8 cellular contexts compared by ENCODE assay signal in the genomic region with DNA sequence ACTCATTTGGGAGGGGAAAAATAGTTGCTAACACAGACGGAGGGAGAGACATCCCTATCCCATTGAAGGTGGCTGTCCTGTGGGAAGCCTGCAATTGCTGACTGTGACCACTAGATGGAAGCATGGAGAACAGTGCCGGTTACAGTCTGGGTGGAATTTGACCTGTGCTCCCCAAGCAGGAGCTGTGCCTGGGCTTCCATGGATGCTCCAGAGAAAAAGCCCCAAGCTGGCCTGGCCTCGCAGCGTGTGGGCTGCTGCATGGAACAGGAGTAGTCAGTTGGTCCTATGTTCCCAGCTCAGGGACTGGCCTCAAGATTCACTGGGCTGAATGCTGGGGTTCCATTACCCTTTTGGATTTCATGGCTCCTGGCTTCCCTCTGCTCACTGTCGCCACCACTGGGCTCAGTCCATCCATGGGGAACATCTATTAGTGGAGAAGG.
DNase-seq lines count a peak whose midpoint lies in the region; ATAC-seq and TF ChIP-seq lines count a peak whose summit lies in the region.

No MANE protein-coding gene starts in this region.

- peaks cover 3% of the 10 kb centered on the region for H3K9me3 Mint-ChIP-seq in activated T-cell treated with anti-CD3 and anti-CD28 coated beads, Interleukin-2, amount 50 U/mL, for 4 hours
- H3K9me3 Mint-ChIP-seq in progenitor cell of endocrine pancreas (ENCODE audit: low read depth): no peaks in the 10 kb centered on the region

- TF ChIP-seq CTCF in progenitor cell of endocrine pancreas (IDR thresholded peaks at IDR 0.05; ENCODE audit: unreplicated experiment): peak; percentile 81

- no peak overlapping the region for H3K4me3 ChIP-seq in HAP-1

- no peaks in the 10 kb centered on the region for H3K27me3 Mint-ChIP-seq in activated T-cell treated with anti-CD3 and anti-CD28 coated beads, Interleukin-2, amount 50 U/mL, for 4 hours (ENCODE audit: low read depth)
- H3K27me3 Mint-ChIP-seq in progenitor cell of endocrine pancreas: no peaks in the 10 kb centered on the region

- ATAC-seq in activated T-cell treated with anti-CD3 and anti-CD28 coated beads, Interleukin-2, amount 50 U/mL, for 4 hours: no peak
- ATAC-seq in HG02884 (IDR thresholded peaks at IDR 0.05; ENCODE audit: unreplicated experiment) (no peak), HG03025 (IDR thresholded peaks at IDR 0.05; ENCODE audit: low FRiP score, unreplicated experiment) (no peak)

- no peaks in the 10 kb centered on the region for H3K36me3 Mint-ChIP-seq in activated T-cell treated with anti-CD3 and anti-CD28 coated beads, Interleukin-2, amount 50 U/mL, for 4 hours (ENCODE audit: insufficient read depth)
- no peaks in the 10 kb centered on the region for H3K36me3 Mint-ChIP-seq in progenitor cell of endocrine pancreas (ENCODE audit: insufficient read depth)

- no peak overlapping the region for H3K27ac Mint-ChIP-seq in progenitor cell of endocrine pancreas

- DNase-seq in COR-L47 (lab: John Stamatoyannopoulos, UW) (peak; percentile 30), HAP-1 (ENCODE audit: low spot score in 2 of 2) (peak; percentile 52 to 58), NOMO-1 treated with DMSO at 0.1 percent for 48 hours (lab: John Stamatoyannopoulos, UW; ENCODE audit: unreplicated experiment) (peak; percentile 30), glomerular visceral epithelial cell (ENCODE audit: extremely low spot score) (peak; percentile 49), progenitor cell of endocrine pancreas (ENCODE audit: low spot score, unreplicated experiment) (peak; percentile 38)
- peak; percentile 14 for DNase-seq in activated T-cell treated with anti-CD3 and anti-CD28 coated beads, Interleukin-2, amount 50 U/mL, for 4 hours

- no peaks in the 10 kb centered on the region for H3K4me1 Mint-ChIP-seq in activated T-cell treated with anti-CD3 and anti-CD28 coated beads, Interleukin-2, amount 50 U/mL, for 4 hours (ENCODE audit: low read depth)
- peaks cover 7% of the 10 kb centered on the region for H3K4me1 Mint-ChIP-seq in progenitor cell of endocrine pancreas (ENCODE audit: low read depth)

- H3K27me3 ChIP-seq in HAP-1 (ENCODE audit: low read depth): no peaks in the 10 kb centered on the region; the same call in 1 of the 2 replicates

- H3K9me3 ChIP-seq in HAP-1: no peaks in the 10 kb centered on the region

- H3K36me3 ChIP-seq in HAP-1 (replicated peaks): no peaks in the 10 kb centered on the region

- in situ Hi-C loops in HAP-1 (cut with MboI; ENCODE audit: low sequenced_read_pairs): loop anchor here (25.0 kb wide), 2 partner anchors 1453 to 1678 kb away; a partner anchor contains a TSS

- no peak overlapping the region for H3K4me3 Mint-ChIP-seq in activated T-cell treated with anti-CD3 and anti-CD28 coated beads, Interleukin-2, amount 50 U/mL, for 4 hours
- H3K4me3 Mint-ChIP-seq in progenitor cell of endocrine pancreas (ENCODE audit: low read depth): no peak overlapping the region

- no peaks in the 10 kb centered on the region for H3K4me1 ChIP-seq in HAP-1
